ENCODE assay signal across 13 cellular contexts in genomic region chr5:89946514-89946913, GRCh38.
"Had no signal": no experiment of that assay in that cellular context is flagged by ENCODE, and none has a peak within 500 bp of the region (broad histone marks: within the 10 kb centered on the region; RNA-seq: fewer than 3 reads in every experiment).

No MANE protein-coding gene starts in this region.

- H3K4me3 ChIP-seq: coronary artery, smooth muscle cell, suprapubic skin, tibial nerve, upper lobe of right lung, vagina had no signal

- H3K9me3 ChIP-seq: neutrophil, suprapubic skin, tibial nerve, upper lobe of right lung, vagina had no signal

- H3K27me3 ChIP-seq: neutrophil, suprapubic skin, tibial nerve, upper lobe of right lung, vagina had no signal

- H3K27ac ChIP-seq: neutrophil, suprapubic skin, tibial nerve, upper lobe of right lung, vagina had no signal

- DNase-seq: effector CD4-positive, alpha-beta T cell; islet precursor cell; mammary epithelial cell; naive thymus-derived CD8-positive, alpha-beta T cell; stimulated activated CD4-positive, alpha-beta T cell treated with anti-CD3 and anti-CD28 coated beads, Interleukin-2, amount 100 ng/mL, for 48 hours; stimulated activated naive CD8-positive, alpha-beta T cell treated with anti-CD3 and anti-CD28 coated beads, Interleukin-15, Interleukin-2, amounts not matched to agents 100 U/mL and 50 U/mL, for 24 hours; upper lobe of right lung had no signal

- H3K36me3 ChIP-seq: neutrophil, suprapubic skin, tibial nerve, upper lobe of right lung, vagina had no signal

- ATAC-seq: naive thymus-derived CD8-positive, alpha-beta T cell; stimulated activated naive CD8-positive, alpha-beta T cell treated with anti-CD3 and anti-CD28 coated beads, Interleukin-15, Interleukin-2, amounts not matched to agents 100 U/mL and 50 U/mL, for 24 hours; upper lobe of right lung had no signal

- H3K4me1 ChIP-seq: suprapubic skin, tibial nerve, upper lobe of right lung, vagina had no signal
